1 cellular context compared by ENCODE assay signal in genomic region chr20:31430568-31431095, GRCh38.
TF ChIP-seq lines count a peak whose summit lies in the region.

No MANE protein-coding gene starts in this region.

TF ChIP-seq in GM23338, 12 proteins besides CTCF, POLR2A, EP300 and RAD21:
- TF ChIP-seq, protein P1, sequence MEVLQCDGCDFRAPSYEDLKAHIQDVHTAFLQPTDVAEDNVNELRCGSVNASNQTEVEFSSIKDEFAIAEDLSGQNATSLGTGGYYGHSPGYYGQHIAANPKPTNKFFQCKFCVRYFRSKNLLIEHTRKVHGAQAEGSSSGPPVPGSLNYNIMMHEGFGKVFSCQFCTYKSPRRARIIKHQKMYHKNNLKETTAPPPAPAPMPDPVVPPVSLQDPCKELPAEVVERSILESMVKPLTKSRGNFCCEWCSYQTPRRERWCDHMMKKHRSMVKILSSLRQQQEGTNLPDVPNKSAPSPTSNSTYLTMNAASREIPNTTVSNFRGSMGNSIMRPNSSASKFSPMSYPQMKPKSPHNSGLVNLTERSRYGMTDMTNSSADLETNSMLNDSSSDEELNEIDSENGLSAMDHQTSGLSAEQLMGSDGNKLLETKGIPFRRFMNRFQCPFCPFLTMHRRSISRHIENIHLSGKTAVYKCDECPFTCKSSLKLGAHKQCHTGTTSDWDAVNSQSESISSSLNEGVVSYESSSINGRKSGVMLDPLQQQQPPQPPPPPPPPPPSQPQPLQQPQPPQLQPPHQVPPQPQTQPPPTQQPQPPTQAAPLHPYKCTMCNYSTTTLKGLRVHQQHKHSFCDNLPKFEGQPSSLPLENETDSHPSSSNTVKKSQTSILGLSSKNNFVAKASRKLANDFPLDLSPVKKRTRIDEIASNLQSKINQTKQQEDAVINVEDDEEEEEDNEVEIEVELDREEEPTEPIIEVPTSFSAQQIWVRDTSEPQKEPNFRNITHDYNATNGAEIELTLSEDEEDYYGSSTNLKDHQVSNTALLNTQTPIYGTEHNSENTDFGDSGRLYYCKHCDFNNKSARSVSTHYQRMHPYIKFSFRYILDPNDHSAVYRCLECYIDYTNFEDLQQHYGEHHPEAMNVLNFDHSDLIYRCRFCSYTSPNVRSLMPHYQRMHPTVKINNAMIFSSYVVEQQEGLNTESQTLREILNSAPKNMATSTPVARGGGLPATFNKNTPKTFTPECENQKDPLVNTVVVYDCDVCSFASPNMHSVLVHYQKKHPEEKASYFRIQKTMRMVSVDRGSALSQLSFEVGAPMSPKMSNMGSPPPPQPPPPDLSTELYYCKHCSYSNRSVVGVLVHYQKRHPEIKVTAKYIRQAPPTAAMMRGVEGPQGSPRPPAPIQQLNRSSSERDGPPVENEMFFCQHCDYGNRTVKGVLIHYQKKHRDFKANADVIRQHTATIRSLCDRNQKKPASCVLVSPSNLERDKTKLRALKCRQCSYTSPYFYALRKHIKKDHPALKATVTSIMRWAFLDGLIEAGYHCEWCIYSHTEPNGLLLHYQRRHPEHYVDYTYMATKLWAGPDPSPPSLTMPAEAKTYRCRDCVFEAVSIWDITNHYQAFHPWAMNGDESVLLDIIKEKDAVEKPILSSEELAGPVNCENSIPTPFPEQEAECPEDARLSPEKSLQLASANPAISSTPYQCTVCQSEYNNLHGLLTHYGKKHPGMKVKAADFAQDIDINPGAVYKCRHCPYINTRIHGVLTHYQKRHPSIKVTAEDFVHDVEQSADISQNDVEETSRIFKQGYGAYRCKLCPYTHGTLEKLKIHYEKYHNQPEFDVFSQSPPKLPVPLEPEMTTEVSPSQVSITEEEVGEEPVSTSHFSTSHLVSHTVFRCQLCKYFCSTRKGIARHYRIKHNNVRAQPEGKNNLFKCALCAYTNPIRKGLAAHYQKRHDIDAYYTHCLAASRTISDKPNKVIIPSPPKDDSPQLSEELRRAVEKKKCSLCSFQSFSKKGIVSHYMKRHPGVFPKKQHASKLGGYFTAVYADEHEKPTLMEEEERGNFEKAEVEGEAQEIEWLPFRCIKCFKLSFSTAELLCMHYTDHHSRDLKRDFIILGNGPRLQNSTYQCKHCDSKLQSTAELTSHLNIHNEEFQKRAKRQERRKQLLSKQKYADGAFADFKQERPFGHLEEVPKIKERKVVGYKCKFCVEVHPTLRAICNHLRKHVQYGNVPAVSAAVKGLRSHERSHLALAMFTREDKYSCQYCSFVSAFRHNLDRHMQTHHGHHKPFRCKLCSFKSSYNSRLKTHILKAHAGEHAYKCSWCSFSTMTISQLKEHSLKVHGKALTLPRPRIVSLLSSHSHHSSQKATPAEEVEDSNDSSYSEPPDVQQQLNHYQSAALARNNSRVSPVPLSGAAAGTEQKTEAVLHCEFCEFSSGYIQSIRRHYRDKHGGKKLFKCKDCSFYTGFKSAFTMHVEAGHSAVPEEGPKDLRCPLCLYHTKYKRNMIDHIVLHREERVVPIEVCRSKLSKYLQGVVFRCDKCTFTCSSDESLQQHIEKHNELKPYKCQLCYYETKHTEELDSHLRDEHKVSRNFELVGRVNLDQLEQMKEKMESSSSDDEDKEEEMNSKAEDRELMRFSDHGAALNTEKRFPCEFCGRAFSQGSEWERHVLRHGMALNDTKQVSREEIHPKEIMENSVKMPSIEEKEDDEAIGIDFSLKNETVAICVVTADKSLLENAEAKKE (CRISPR knock-in tag; IDR thresholded peaks at IDR 0.05) = no peak
- no peak for TF ChIP-seq CREB1 (CRISPR knock-in tag; IDR thresholded peaks at IDR 0.05; ENCODE audit: low read depth)
